ENCODE assay signal across 11 cellular contexts in genomic region chrX:69501433-69501832, GRCh38. TPM values are rescaled to one million over a fixed set of nuclear protein-coding genes. Genes with fewer than 3 reads are reported as not detected.
DNase-seq lines count a peak whose midpoint lies in the region; ATAC-seq and TF ChIP-seq lines count a peak whose summit lies in the region.
"Had no signal": no experiment of that assay in that cellular context is flagged by ENCODE, and none has a peak within 500 bp of the region (broad histone marks: within the 10 kb centered on the region; RNA-seq: fewer than 3 reads in every experiment).

No MANE protein-coding gene starts in this region.

- no peak overlapping the region for H3K27ac Mint-ChIP-seq in endothelial cell (ENCODE audit: unreplicated experiment)
- no peak overlapping the region for H3K27ac Mint-ChIP-seq in neural progenitor cell

- H3K79me2 ChIP-seq in neural progenitor cell (ENCODE audit: low read depth): no peaks in the 10 kb centered on the region

- H3K27ac ChIP-seq in neural progenitor cell: no peak overlapping the region
- H3K27ac ChIP-seq: transverse colon had no signal

- no peaks in the 10 kb centered on the region for H3K36me3 ChIP-seq in neural progenitor cell
- H3K36me3 ChIP-seq: transverse colon had no signal

- H4K20me1 ChIP-seq in neural progenitor cell (ENCODE audit: low read depth): peaks cover 9% of the 10 kb centered on the region

- no peak overlapping the region for H3K4me3 ChIP-seq in neural progenitor cell
- H3K4me3 ChIP-seq: transverse colon had no signal

- H3K4me1 Mint-ChIP-seq in endothelial cell (ENCODE audit: unreplicated experiment): no peaks in the 10 kb centered on the region
- peaks cover 3% of the 10 kb centered on the region for H3K4me1 Mint-ChIP-seq in neural progenitor cell

- H3K4me1 ChIP-seq in neural progenitor cell: peaks cover 6% of the 10 kb centered on the region

- no peak overlapping the region for H3K9ac ChIP-seq in neural progenitor cell

- DNase-seq in NCI-H2029 treated with DMSO at 0.1 percent for 48 hours (lab: John Stamatoyannopoulos, UW) (peak; percentile 0), NCI-H2029 (lab: John Stamatoyannopoulos, UW) (no peak), NCI-H1436 treated with DMSO at 0.1 percent for 48 hours (lab: John Stamatoyannopoulos, UW) (peak; percentile 34), endothelial cell (ENCODE audit: low spot score) (peak; percentile 8), neural progenitor cell (ENCODE audit: low spot score) (peak; percentile 79), DMS114 treated with DMSO at 0.1 percent for 48 hours (lab: John Stamatoyannopoulos, UW; ENCODE audit: unreplicated experiment) (no peak)
- no peak for DNase-seq in activated naive CD4-positive, alpha-beta T cell treated with Interleukin-2 at 50 U/mL for 16 hours
- DNase-seq: effector memory CD4-positive, alpha-beta T cell; NCI-H1694; transverse colon had no signal

- H3K36me3 Mint-ChIP-seq in endothelial cell (ENCODE audit: low read depth, unreplicated experiment) (no peaks in the 10 kb centered on the region), neural progenitor cell (no peaks in the 10 kb centered on the region)

- H3K27me3 Mint-ChIP-seq in endothelial cell (ENCODE audit: unreplicated experiment): peaks cover 6% of the 10 kb centered on the region
- H3K27me3 Mint-ChIP-seq in neural progenitor cell (ENCODE audit: insufficient read depth, low read depth): peaks cover 6% of the 10 kb centered on the region

- peaks cover 4% of the 10 kb centered on the region for H3K9me3 ChIP-seq in neural progenitor cell (ENCODE audit: low read depth)
- H3K9me3 ChIP-seq: transverse colon had no signal

- H3K9me3 Mint-ChIP-seq in endothelial cell (ENCODE audit: unreplicated experiment) (no peaks in the 10 kb centered on the region), neural progenitor cell (peaks cover 4% of the 10 kb centered on the region)

- peaks cover 15% of the 10 kb centered on the region for H3K27me3 ChIP-seq in neural progenitor cell

- peak overlapping the region; percentile 31 for H3K4me2 ChIP-seq in neural progenitor cell

- no peak for ATAC-seq in GM21515 (IDR thresholded peaks at IDR 0.05; ENCODE audit: unreplicated experiment)

- TF ChIP-seq CTCF in endothelial cell (IDR thresholded peaks at IDR 0.05; ENCODE audit: unreplicated experiment): no peak
- TF ChIP-seq CTCF in neural progenitor cell (IDR thresholded peaks at IDR 0.05): no peak

- H3K4me3 Mint-ChIP-seq in endothelial cell (ENCODE audit: unreplicated experiment): no peak overlapping the region
- H3K4me3 Mint-ChIP-seq in neural progenitor cell: no peak overlapping the region

- H3F3A ChIP-seq in neural progenitor cell (ENCODE audit: low read depth): peaks cover 13% of the 10 kb centered on the region

- no peak overlapping the region for H2AFZ ChIP-seq in neural progenitor cell (replicated peaks)

RNA-seq across cellular contexts. Expression of gene NALF2, which starts 2.7 kb away (rescaled TPM):
- total RNA-seq in endothelial cell (ENCODE audit: unreplicated experiment) (0.74 TPM), neural progenitor cell (ENCODE audit: low replicate concordance) (1.6 and 3.2 TPM in 2 replicates)

Comparison
In these comparisons a context has a peak if more than half of its experiments do, and no peak if none do; other contexts are left out.
1. DNase-seq: peak in NCI-H2029 treated with DMSO at 0.1 percent for 48 hours (single experiment), NCI-H1436 treated with DMSO at 0.1 percent for 48 hours (single experiment), endothelial cell (single experiment) and neural progenitor cell (single experiment); none in NCI-H2029 (single experiment), activated naive CD4-positive, alpha-beta T cell treated with Interleukin-2 at 50 U/mL for 16 hours (single experiment) and DMS114 treated with DMSO at 0.1 percent for 48 hours (single experiment).